In the genomic region with DNA sequence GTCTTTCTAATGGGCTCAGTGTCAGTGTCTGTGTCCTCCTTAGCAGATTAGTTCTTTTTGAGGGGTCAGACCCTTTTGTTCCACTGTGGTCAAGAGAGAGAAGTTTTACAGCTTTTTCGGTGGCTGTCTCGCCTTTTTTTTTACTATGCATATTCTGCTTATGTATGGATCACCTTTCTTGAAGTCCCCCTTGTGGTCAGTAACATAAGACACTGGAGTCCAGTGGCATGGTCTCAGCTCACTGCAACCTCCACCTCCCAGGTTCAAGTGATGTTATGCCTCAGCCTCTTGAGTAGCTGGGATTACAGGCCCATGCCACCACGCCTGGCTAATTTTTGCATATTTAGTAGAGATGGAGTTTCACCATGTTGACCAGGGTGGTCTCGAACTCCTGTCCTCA, we compare ENCODE assay signal across 15 cellular contexts. TPM values are rescaled to one million over a fixed set of nuclear protein-coding genes. Genes with fewer than 3 reads are reported as not detected.
DNase-seq lines count a peak whose midpoint lies in the region; ATAC-seq and TF ChIP-seq lines count a peak whose summit lies in the region.
"Had no signal": no experiment of that assay in that cellular context is flagged by ENCODE, and none has a peak within 500 bp of the region (broad histone marks: within the 10 kb centered on the region; RNA-seq: fewer than 3 reads in every experiment).

No MANE protein-coding gene starts in this region.

- H3K9me3 Mint-ChIP-seq in GM23338 (no peaks in the 10 kb centered on the region), chondrocyte (ENCODE audit: low read depth) (peaks cover 6% of the 10 kb centered on the region), progenitor cell of endocrine pancreas (ENCODE audit: low read depth) (no peaks in the 10 kb centered on the region)

- ATAC-seq in GM23338 = no peak; the same call in 2 of the 3 replicates

- no peaks in the 10 kb centered on the region for H3K27me3 ChIP-seq in GM23338 (ENCODE audit: insufficient read depth)
- H3K27me3 ChIP-seq: SJCRH30 had no signal

- peaks cover 5% of the 10 kb centered on the region for H3K27me3 Mint-ChIP-seq in GM23338 (ENCODE audit: insufficient read depth, low read depth, poor library complexity)
- no peaks in the 10 kb centered on the region for H3K27me3 Mint-ChIP-seq in chondrocyte (ENCODE audit: low read depth)
- H3K27me3 Mint-ChIP-seq in progenitor cell of endocrine pancreas = no peaks in the 10 kb centered on the region

- no peaks in the 10 kb centered on the region for H3K79me2 ChIP-seq in GM23338 (replicated peaks; ENCODE audit: insufficient read depth)

- H3K36me3 ChIP-seq in GM23338 (ENCODE audit: insufficient read depth) = no peaks in the 10 kb centered on the region
- H3K36me3 ChIP-seq: HAP-1, SJCRH30 had no signal

- no peak overlapping the region for H3K4me3 ChIP-seq in GM23338
- H3K4me3 ChIP-seq: HAP-1, SJCRH30 had no signal

- H3F3A ChIP-seq in GM23338 (replicated peaks; ENCODE audit: low read depth) = no peaks in the 10 kb centered on the region

- H3K4me2 ChIP-seq in GM23338 = no peak overlapping the region

- H3K4me3 Mint-ChIP-seq in GM23338 = no peak overlapping the region
- no peak overlapping the region for H3K4me3 Mint-ChIP-seq in chondrocyte (ENCODE audit: unreplicated experiment)
- H3K4me3 Mint-ChIP-seq in progenitor cell of endocrine pancreas (ENCODE audit: low read depth) = no peak overlapping the region

- TF ChIP-seq EP300 in Ishikawa (IDR thresholded peaks at IDR 0.05; ENCODE audit: borderline replicate concordance) = no peak

- H3K36me3 Mint-ChIP-seq in GM23338 (ENCODE audit: low read depth) = no peaks in the 10 kb centered on the region
- peaks cover 1% of the 10 kb centered on the region for H3K36me3 Mint-ChIP-seq in chondrocyte (ENCODE audit: low read depth)
- H3K36me3 Mint-ChIP-seq in progenitor cell of endocrine pancreas (ENCODE audit: insufficient read depth) = no peaks in the 10 kb centered on the region

- H3K4me1 ChIP-seq in GM23338 (ENCODE audit: insufficient read depth) = no peaks in the 10 kb centered on the region
- H3K4me1 ChIP-seq: HAP-1 had no signal

- H3K9me2 ChIP-seq in GM23338 (ENCODE audit: insufficient read depth) = 0 out of 2 replicates have a peak, but pooled peaks cover 8% of the 10 kb centered on the region

- H4K20me1 ChIP-seq in GM23338 (replicated peaks; ENCODE audit: insufficient read depth) = 0 out of 2 replicates have a peak, but pooled peaks cover 3% of the 10 kb centered on the region

- H2AFZ ChIP-seq in GM23338 = no peak overlapping the region

- H3K27ac Mint-ChIP-seq in GM23338 (no peak overlapping the region), chondrocyte (ENCODE audit: unreplicated experiment) (no peak overlapping the region), progenitor cell of endocrine pancreas (no peak overlapping the region)

- no peaks in the 10 kb centered on the region for H3K4me1 Mint-ChIP-seq in GM23338
- H3K4me1 Mint-ChIP-seq in chondrocyte (ENCODE audit: low read depth) = peaks cover 17% of the 10 kb centered on the region
- no peaks in the 10 kb centered on the region for H3K4me1 Mint-ChIP-seq in progenitor cell of endocrine pancreas (ENCODE audit: low read depth)

- H3K27ac ChIP-seq in GM23338 (ENCODE audit: low read depth) = no peak overlapping the region
- H3K27ac ChIP-seq in substantia nigra (ENCODE audit: low read depth, low read length, poor library complexity, severe bottlenecking) = no peak overlapping the region
- H3K27ac ChIP-seq: RWPE1, SJCRH30 had no signal

- DNase-seq in GM23338 (ENCODE audit: low spot score) (peak; percentile 37), chondrocyte (ENCODE audit: low spot score) (no peak), progenitor cell of endocrine pancreas (ENCODE audit: low spot score, unreplicated experiment) (no peak), substantia nigra (lab: John Stamatoyannopoulos, UW) (no peak), NCI-H526 treated with DMSO at 0.1 percent for 48 hours (lab: John Stamatoyannopoulos, UW) (no peak)
- no peak for DNase-seq in activated CD4-positive, CD25-positive, alpha-beta regulatory T cell treated with anti-CD3 and anti-CD28 coated beads, Interleukin-2, amount 50 U/mL, for 72 hours
- DNase-seq: NCI-H1417, NCI-H2029 treated with DMSO at 0.1 percent for 48 hours, NCI-H524, OCI-M1, SJCRH30, SW 1271 had no signal

- peak; percentile 27 to 40 for TF ChIP-seq CTCF in GM23338 (conservative IDR thresholded peaks at IDR 0.05; ENCODE audit: low read depth in 2 of 2)
- TF ChIP-seq CTCF in chondrocyte (IDR thresholded peaks at IDR 0.05) = peak; percentile 30
- TF ChIP-seq CTCF in progenitor cell of endocrine pancreas (IDR thresholded peaks at IDR 0.05; ENCODE audit: unreplicated experiment) = peak; percentile 36

- TF ChIP-seq RAD21 in Ishikawa (IDR thresholded peaks at IDR 0.05; ENCODE audit: low read depth) = peak; percentile 24; the same call in 1 of the 2 replicates

TF ChIP-seq in GM23338, 12 proteins besides CTCF, POLR2A, EP300 and RAD21 (continues in another document):
- no peak for TF ChIP-seq NANOG (IDR thresholded peaks at IDR 0.05; ENCODE audit: borderline replicate concordance)
- no peak for TF ChIP-seq STAT1 (IDR thresholded peaks at IDR 0.05; ENCODE audit: unreplicated experiment)

TF ChIP-seq in Ishikawa, 13 proteins besides CTCF, POLR2A, EP300 and RAD21:
- TF ChIP-seq, protein P1, sequence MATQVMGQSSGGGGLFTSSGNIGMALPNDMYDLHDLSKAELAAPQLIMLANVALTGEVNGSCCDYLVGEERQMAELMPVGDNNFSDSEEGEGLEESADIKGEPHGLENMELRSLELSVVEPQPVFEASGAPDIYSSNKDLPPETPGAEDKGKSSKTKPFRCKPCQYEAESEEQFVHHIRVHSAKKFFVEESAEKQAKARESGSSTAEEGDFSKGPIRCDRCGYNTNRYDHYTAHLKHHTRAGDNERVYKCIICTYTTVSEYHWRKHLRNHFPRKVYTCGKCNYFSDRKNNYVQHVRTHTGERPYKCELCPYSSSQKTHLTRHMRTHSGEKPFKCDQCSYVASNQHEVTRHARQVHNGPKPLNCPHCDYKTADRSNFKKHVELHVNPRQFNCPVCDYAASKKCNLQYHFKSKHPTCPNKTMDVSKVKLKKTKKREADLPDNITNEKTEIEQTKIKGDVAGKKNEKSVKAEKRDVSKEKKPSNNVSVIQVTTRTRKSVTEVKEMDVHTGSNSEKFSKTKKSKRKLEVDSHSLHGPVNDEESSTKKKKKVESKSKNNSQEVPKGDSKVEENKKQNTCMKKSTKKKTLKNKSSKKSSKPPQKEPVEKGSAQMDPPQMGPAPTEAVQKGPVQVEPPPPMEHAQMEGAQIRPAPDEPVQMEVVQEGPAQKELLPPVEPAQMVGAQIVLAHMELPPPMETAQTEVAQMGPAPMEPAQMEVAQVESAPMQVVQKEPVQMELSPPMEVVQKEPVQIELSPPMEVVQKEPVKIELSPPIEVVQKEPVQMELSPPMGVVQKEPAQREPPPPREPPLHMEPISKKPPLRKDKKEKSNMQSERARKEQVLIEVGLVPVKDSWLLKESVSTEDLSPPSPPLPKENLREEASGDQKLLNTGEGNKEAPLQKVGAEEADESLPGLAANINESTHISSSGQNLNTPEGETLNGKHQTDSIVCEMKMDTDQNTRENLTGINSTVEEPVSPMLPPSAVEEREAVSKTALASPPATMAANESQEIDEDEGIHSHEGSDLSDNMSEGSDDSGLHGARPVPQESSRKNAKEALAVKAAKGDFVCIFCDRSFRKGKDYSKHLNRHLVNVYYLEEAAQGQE (IDR thresholded peaks at IDR 0.05; ENCODE audit: low read depth) = no peak
- TF ChIP-seq, protein P2, sequence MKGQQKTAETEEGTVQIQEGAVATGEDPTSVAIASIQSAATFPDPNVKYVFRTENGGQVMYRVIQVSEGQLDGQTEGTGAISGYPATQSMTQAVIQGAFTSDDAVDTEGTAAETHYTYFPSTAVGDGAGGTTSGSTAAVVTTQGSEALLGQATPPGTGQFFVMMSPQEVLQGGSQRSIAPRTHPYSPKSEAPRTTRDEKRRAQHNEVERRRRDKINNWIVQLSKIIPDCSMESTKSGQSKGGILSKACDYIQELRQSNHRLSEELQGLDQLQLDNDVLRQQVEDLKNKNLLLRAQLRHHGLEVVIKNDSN (IDR thresholded peaks at IDR 0.05) = no peak
- TF ChIP-seq, protein P3, sequence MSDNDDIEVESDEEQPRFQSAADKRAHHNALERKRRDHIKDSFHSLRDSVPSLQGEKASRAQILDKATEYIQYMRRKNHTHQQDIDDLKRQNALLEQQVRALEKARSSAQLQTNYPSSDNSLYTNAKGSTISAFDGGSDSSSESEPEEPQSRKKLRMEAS (IDR thresholded peaks at IDR 0.05) = no peak
- TF ChIP-seq TAF1 (IDR thresholded peaks at IDR 0.05; ENCODE audit: low read depth) (no peak), ZBTB7A (IDR thresholded peaks at IDR 0.05; ENCODE audit: low read depth) (no peak), FOXM1 (IDR thresholded peaks at IDR 0.05; ENCODE audit: borderline replicate concordance, low read depth) (no peak), TCF12 (IDR thresholded peaks at IDR 0.05; ENCODE audit: low read depth) (no peak), YY1 (IDR thresholded peaks at IDR 0.05; ENCODE audit: low read depth) (no peak)

RNA-seq across cellular contexts. Expression of a gene that starts 54.0 kb away (rescaled TPM):
- total RNA-seq in GM23338 (2014; rRNA removed; shearing (Covaris generic)) = 61.9 and 74.5 TPM in 2 replicates
- 33.7 and 40.2 TPM in 2 replicates for polyA plus RNA-seq in GM23338 (2016; fragmentation: Nextera tagmentation; extraction: Ambion mirVana)
- total RNA-seq in chondrocyte (136 to 138 TPM (median 136 TPM) in 3 replicates), progenitor cell of endocrine pancreas (65.1 and 69.9 TPM in 2 replicates)
